In genomic region chr12:114873656-114874055, GRCh38 we compare ENCODE assay signal across 24 cellular contexts.
"Had no signal": no experiment of that assay in that cellular context is flagged by ENCODE, and none has a peak within 500 bp of the region (broad histone marks: within the 10 kb centered on the region; RNA-seq: fewer than 3 reads in every experiment).

No MANE protein-coding gene starts in this region.

- H3K27me3 ChIP-seq: colonic mucosa, esophagus squamous epithelium, foreskin keratinocyte, gastrocnemius medialis, heart left ventricle had no signal

- DNase-seq: colonic mucosa; cortex of kidney; dermis blood vessel endothelial cell; dorsolateral prefrontal cortex; effector CD4-positive, alpha-beta T cell; effector CD8-positive, alpha-beta T cell; effector memory CD4-positive, alpha-beta T cell; effector memory CD8-positive, alpha-beta T cell; endodermal cell; erythroblast; esophagus squamous epithelium; foreskin fibroblast; foreskin keratinocyte; foreskin melanocyte; gastrocnemius medialis; glutamatergic neuron; head of caudate nucleus; heart left ventricle; heart right ventricle had no signal

- ATAC-seq: effector memory CD8-positive, alpha-beta T cell; esophagus mucosa; foreskin keratinocyte; gastrocnemius medialis; gastroesophageal sphincter; heart left ventricle; heart right ventricle had no signal

- H3K36me3 ChIP-seq: colonic mucosa, esophagus muscularis mucosa, esophagus squamous epithelium, gastrocnemius medialis, gastroesophageal sphincter, heart left ventricle, heart right ventricle had no signal

- H3K4me1 ChIP-seq: colonic mucosa, esophagus muscularis mucosa, esophagus squamous epithelium, foreskin keratinocyte, gastrocnemius medialis, gastroesophageal sphincter, heart left ventricle, heart right ventricle had no signal

- H3K9me3 ChIP-seq: colonic mucosa, esophagus muscularis mucosa, esophagus squamous epithelium, gastrocnemius medialis, gastroesophageal sphincter, heart left ventricle, heart right ventricle had no signal

- H3K27ac ChIP-seq: colonic mucosa, coronary artery, dorsolateral prefrontal cortex, epithelial cell of prostate, esophagus muscularis mucosa, esophagus squamous epithelium, foreskin keratinocyte, gastrocnemius medialis, gastroesophageal sphincter, heart left ventricle, heart right ventricle had no signal

- H3K4me3 ChIP-seq: colonic mucosa, coronary artery, dorsolateral prefrontal cortex, esophagus muscularis mucosa, esophagus squamous epithelium, gastrocnemius medialis, gastroesophageal sphincter, heart left ventricle, heart right ventricle had no signal
